Comparison of ENCODE assay signal across 1 cellular context in the genomic region with DNA sequence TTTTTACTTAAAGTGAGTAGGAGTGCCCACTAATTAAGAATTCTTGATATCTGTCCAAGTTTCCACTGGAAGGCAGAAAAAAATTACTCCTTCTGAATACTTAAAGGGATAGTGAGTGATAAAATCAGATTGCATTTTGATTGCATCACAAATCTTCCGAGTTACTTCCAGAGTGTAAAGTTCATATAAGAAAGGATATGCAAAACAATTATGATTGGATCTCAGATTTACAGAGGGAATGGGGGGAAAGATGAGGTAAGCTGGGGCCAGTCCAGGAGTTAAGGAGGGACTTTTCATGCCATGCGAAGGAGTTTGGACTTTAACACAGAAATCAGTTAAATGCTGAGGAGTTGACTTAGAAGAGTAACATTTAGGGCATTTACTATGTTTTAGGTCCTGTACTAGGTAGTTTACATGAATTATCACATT.
TF ChIP-seq lines count a peak whose summit lies in the region.

No MANE protein-coding gene starts in this region.

TF ChIP-seq in K562, 482 proteins besides CTCF, POLR2A, EP300 and RAD21:
- TF ChIP-seq TCF7 (IDR thresholded peaks at IDR 0.05; ENCODE audit: borderline replicate concordance) (no peak), SREBF2 (CRISPR knock-in tag; IDR thresholded peaks at IDR 0.05) (no peak), TRIM24 (IDR thresholded peaks at IDR 0.05) (peak in 1 of 2 experiments; percentile 45; a peak in 1 of 4 replicates), NFYB (IDR thresholded peaks at IDR 0.05; ENCODE audit: extremely low read depth, insufficient read length) (no peak), MYNN (IDR thresholded peaks at IDR 0.05) (no peak), MYNN (CRISPR knock-in tag; IDR thresholded peaks at IDR 0.05) (no peak), CEBPB (tag; IDR thresholded peaks at IDR 0.05) (peak; percentile 64), NFIX (CRISPR knock-in tag; IDR thresholded peaks at IDR 0.05; ENCODE audit: low read depth) (no peak), ARNT (IDR thresholded peaks at IDR 0.05) (no peak), ATF7 (IDR thresholded peaks at IDR 0.05) (peak; percentile 49; the same call in 1 of the 2 replicates), FOSL1 (tag; conservative IDR thresholded peaks at IDR 0.05) (0 out of 2 replicates have a peak, but pooled peaks have one; percentile 12), HNRNPL (IDR thresholded peaks at IDR 0.05; ENCODE audit: low read depth, low read length) (no peak), NR2C1 (IDR thresholded peaks at IDR 0.05) (no peak), NR2C1 (tag; IDR thresholded peaks at IDR 0.05) (0 out of 2 replicates have a peak, but pooled peaks have one; percentile 42), CEBPG (CRISPR knock-in tag; IDR thresholded peaks at IDR 0.05) (peak; percentile 52), CEBPG (tag; conservative IDR thresholded peaks at IDR 0.05 in 1 of 2, IDR thresholded peaks at IDR 0.05 in 1 of 2) (peak; percentile 88 to 94), NR2C2 (CRISPR knock-in tag; IDR thresholded peaks at IDR 0.05) (no peak), NR2C2 (tag; IDR thresholded peaks at IDR 0.05) (peak; percentile 87)
- TF ChIP-seq, protein P1, sequence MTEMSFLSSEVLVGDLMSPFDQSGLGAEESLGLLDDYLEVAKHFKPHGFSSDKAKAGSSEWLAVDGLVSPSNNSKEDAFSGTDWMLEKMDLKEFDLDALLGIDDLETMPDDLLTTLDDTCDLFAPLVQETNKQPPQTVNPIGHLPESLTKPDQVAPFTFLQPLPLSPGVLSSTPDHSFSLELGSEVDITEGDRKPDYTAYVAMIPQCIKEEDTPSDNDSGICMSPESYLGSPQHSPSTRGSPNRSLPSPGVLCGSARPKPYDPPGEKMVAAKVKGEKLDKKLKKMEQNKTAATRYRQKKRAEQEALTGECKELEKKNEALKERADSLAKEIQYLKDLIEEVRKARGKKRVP (CRISPR knock-in tag; IDR thresholded peaks at IDR 0.05) = 0 out of 2 replicates have a peak, but pooled peaks have one; percentile 64
- TF ChIP-seq, protein P2, sequence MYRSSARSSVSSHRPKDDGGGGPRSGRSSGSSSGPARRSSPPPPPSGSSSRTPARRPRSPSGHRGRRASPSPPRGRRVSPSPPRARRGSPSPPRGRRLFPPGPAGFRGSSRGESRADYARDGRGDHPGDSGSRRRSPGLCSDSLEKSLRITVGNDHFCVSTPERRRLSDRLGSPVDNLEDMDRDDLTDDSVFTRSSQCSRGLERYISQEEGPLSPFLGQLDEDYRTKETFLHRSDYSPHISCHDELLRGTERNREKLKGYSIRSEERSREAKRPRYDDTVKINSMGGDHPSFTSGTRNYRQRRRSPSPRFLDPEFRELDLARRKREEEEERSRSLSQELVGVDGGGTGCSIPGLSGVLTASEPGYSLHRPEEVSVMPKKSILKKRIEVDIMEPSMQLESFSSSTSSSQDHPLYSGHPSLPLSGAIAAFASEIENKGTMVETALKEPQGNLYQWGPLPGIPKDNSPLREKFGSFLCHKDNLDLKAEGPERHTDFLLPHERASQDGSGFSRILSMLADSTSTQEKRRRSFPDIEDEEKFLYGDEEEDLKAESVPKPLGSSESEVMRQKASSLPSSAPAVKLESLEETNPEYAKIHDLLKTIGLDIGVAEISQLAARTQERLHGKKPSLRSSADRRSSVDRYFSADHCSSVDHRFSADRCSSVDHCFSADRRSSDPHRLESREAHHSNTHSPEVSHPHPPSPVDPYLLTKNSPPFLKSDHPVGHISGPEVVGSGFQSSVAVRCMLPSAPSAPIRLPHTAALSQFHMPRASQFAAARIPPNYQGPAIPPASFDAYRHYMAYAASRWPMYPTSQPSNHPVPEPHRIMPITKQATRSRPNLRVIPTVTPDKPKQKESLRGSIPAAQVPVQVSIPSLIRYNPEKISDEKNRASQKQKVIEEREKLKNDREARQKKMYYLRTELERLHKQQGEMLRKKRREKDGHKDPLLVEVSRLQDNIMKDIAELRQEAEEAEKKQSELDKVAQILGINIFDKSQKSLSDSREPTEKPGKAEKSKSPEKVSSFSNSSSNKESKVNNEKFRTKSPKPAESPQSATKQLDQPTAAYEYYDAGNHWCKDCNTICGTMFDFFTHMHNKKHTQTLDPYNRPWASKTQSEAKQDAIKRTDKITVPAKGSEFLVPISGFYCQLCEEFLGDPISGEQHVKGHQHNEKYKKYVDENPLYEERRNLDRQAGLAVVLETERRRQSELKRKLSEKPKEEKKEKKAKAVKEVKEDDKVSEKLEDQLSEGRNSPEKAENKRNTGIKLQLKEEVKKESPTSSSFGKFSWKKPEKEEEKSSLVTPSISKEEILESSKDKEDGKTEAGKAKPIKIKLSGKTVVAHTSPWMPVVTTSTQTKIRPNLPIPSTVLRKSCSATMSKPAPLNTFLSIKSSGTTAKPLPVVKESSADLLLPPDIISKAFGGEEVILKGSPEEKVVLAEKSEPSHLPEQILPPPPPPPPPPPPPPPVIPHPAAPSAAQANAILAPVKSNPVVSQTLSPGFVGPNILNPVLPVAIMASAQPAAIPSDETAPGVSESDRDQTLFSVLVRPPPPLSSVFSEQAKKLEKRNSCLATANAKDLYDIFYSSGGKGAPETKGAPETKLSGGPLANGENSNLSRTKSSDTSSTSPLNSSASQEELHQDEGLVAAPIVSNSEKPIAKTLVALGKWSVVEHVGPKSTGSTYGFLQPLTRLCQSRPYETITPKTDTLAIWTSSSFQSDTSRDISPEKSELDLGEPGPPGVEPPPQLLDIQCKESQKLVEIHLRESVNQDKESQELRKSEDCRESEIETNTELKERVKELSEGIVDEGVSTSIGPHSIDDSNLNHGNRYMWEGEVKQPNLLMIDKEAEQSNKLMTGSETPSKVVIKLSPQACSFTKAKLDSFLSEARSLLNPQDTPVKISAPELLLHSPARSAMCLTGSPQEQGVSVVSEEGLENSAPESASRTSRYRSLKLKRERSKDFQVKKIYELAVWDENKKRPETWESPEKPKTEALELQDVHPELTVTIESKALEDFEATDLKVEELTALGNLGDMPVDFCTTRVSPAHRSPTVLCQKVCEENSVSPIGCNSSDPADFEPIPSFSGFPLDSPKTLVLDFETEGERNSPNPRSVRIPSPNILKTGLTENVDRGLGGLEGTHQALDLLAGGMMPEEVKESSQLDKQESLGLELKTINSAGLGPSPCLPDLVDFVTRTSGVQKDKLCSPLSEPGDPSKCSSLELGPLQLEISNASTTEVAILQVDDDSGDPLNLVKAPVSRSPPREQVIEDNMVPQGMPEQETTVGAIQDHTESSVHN (IDR thresholded peaks at IDR 0.05; ENCODE audit: borderline replicate concordance in 1 of 2, low read depth in 1 of 2) = 0 out of 4 replicates have a peak, but pooled peaks of 1 of the 2 experiments have one; percentile 26
- TF ChIP-seq, protein P3, sequence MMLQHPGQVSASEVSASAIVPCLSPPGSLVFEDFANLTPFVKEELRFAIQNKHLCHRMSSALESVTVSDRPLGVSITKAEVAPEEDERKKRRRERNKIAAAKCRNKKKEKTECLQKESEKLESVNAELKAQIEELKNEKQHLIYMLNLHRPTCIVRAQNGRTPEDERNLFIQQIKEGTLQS (IDR thresholded peaks at IDR 0.05) = peak; percentile 69
- TF ChIP-seq, protein P3 (CRISPR knock-in tag; conservative IDR thresholded peaks at IDR 0.05) = no peak
TF ChIP-seq in K562: peak in this region for 10.
